ENCODE assay signal across 16 cellular contexts in the genomic region with DNA sequence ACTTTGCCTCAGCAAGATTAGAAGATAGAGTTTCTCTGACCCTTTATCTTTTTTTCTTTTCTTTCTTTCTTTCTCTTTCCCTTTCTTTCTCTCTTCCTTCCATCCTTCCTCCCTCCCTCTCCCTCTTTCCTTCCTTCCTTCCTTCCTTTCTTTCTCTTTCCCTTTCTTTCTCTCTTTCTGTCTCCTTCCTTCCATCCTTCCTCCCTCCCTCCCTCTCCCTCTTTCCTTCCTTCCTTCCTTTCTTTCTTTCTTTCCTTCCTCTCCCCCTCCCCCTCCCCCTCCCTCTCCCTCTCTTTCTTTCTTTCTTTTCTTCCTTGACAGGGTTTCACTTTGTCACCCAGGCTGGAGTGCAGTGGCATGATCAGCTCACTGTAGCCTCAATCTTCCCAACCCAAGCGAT. TPM values are rescaled to one million over a fixed set of nuclear protein-coding genes. Genes with fewer than 3 reads are reported as not detected.
DNase-seq lines count a peak whose midpoint lies in the region; ATAC-seq and TF ChIP-seq lines count a peak whose summit lies in the region.
"Had no signal": no experiment of that assay in that cellular context is flagged by ENCODE, and none has a peak within 500 bp of the region (broad histone marks: within the 10 kb centered on the region; RNA-seq: fewer than 3 reads in every experiment).

No MANE protein-coding gene starts in this region.

- H3K4me1 Mint-ChIP-seq in endothelial cell (ENCODE audit: unreplicated experiment) = peaks cover 4% of the 10 kb centered on the region
- H3K4me1 Mint-ChIP-seq in naive B cell = peaks cover 23 to 37% (median 31%) of the 10 kb centered on the region in 3 donors
- peaks cover 2% of the 10 kb centered on the region for H3K4me1 Mint-ChIP-seq in T-helper 17 cell

- H3K36me3 Mint-ChIP-seq in endothelial cell (ENCODE audit: low read depth, unreplicated experiment) = no peaks in the 10 kb centered on the region
- no peaks in the 10 kb centered on the region for H3K36me3 Mint-ChIP-seq in naive B cell
- H3K36me3 Mint-ChIP-seq in T-helper 17 cell (ENCODE audit: low read depth) = no peaks in the 10 kb centered on the region
- H3K36me3 Mint-ChIP-seq: CD8-positive, alpha-beta T cell had no signal

- CTCF ChIA-PET in HEK293 (lab: Yijun Ruan, JAX) = no interaction called here

- H3K4me1 ChIP-seq in HEK293 (ENCODE audit: control insufficient read depth, insufficient read depth, low read length) = no peaks in the 10 kb centered on the region

- no peak overlapping the region for H3K4me3 Mint-ChIP-seq in endothelial cell (ENCODE audit: unreplicated experiment)
- no peak overlapping the region for H3K4me3 Mint-ChIP-seq in naive B cell
- no peak overlapping the region for H3K4me3 Mint-ChIP-seq in T-helper 17 cell
- H3K4me3 Mint-ChIP-seq: CD4-positive, alpha-beta T cell; CD8-positive, alpha-beta T cell had no signal

- H3K9me3 Mint-ChIP-seq in endothelial cell (ENCODE audit: unreplicated experiment) = no peaks in the 10 kb centered on the region
- no peaks in the 10 kb centered on the region for H3K9me3 Mint-ChIP-seq in naive B cell
- H3K9me3 Mint-ChIP-seq: CD4-positive, alpha-beta T cell; CD8-positive, alpha-beta T cell had no signal

- TF ChIP-seq CTCF in HEK293 (tag by site-specific recombination; IDR thresholded peaks at IDR 0.05) (no peak), endothelial cell (IDR thresholded peaks at IDR 0.05; ENCODE audit: unreplicated experiment) (no peak)

- ATAC-seq in naive B cell (ENCODE audit: low read depth in 2 of 2) = no peak
- no peak for ATAC-seq in HG03354 (IDR thresholded peaks at IDR 0.05; ENCODE audit: poor library complexity, severe bottlenecking, unreplicated experiment)
- no peak for ATAC-seq in T-helper 17 cell
- ATAC-seq: CD8-positive, alpha-beta T cell had no signal

- peaks cover 2% of the 10 kb centered on the region for H3K27me3 Mint-ChIP-seq in endothelial cell (ENCODE audit: unreplicated experiment)
- H3K27me3 Mint-ChIP-seq in naive B cell = no peaks in the 10 kb centered on the region
- peaks cover 39% of the 10 kb centered on the region for H3K27me3 Mint-ChIP-seq in T-helper 17 cell

- H3K9me3 ChIP-seq in HEK293 (ENCODE audit: control insufficient read depth, insufficient read depth, low read depth, low read length) = no peaks in the 10 kb centered on the region
- no peaks in the 10 kb centered on the region for H3K9me3 ChIP-seq in T-helper 17 cell (ENCODE audit: control insufficient read depth, low read length, poor library complexity, severe bottlenecking)
- H3K9me3 ChIP-seq: Caco-2 had no signal

- DNase-seq in endothelial cell (ENCODE audit: low spot score) (no peak), naive B cell (no peak), T-helper 2 cell (no peak), T-helper 17 cell (no peak)
- DNase-seq: 8988T; ACHN; Caco-2; Calu3; CD4-positive, alpha-beta T cell; CD8-positive, alpha-beta T cell; DMS79 treated with DMSO at 0.1 percent for 48 hours; GF-D8 had no signal

- H3K4me3 ChIP-seq in HEK293 (ENCODE audit: low read depth, low read length) = no peak overlapping the region
- H3K4me3 ChIP-seq: BLaER1 treated with 17β-estradiol and CSF1 and Interleukin-3, amounts not matched to agents 10 nM and 100 nM had no signal

- peak overlapping the region; percentile 70 for H3K27ac Mint-ChIP-seq in endothelial cell (ENCODE audit: unreplicated experiment)
- H3K27ac Mint-ChIP-seq in naive B cell = peak overlapping the region in 5 of 6 donors; percentile 47 to 91 (median 66)
- no peak overlapping the region for H3K27ac Mint-ChIP-seq in T-helper 17 cell
- H3K27ac Mint-ChIP-seq: CD4-positive, alpha-beta T cell; CD8-positive, alpha-beta T cell had no signal

- no peaks in the 10 kb centered on the region for H3K36me3 ChIP-seq in HEK293 (ENCODE audit: control insufficient read depth in 2 of 2, insufficient read depth in 1 of 2, low read length in 2 of 2)

- POLR2A ChIA-PET in HEK293 (lab: Yijun Ruan, JAX) = no interaction called here

- no peak overlapping the region for H3K27ac ChIP-seq in HEK293 (ENCODE audit: extremely low read depth, low read depth, low read length)
- H3K27ac ChIP-seq: BLaER1 treated with 17β-estradiol and CSF1 and Interleukin-3, amounts not matched to agents 10 nM and 100 nM; C4-2B had no signal

TF ChIP-seq in HEK293, 187 proteins besides CTCF, POLR2A, EP300 and RAD21:
- TF ChIP-seq ZNF211 (tag by site-specific recombination; IDR thresholded peaks at IDR 0.05; ENCODE audit: low read depth) (no peak), ZNF366 (tag by site-specific recombination; conservative IDR thresholded peaks at IDR 0.05) (peak; percentile 90)

RNA-seq across cellular contexts. Expression of a gene that starts 40.2 kb away (rescaled TPM):
- total RNA-seq in endothelial cell (ENCODE audit: unreplicated experiment) = 36.6 TPM
- 10 to 100 TPM; 26.7 to 68.2 (median 47.2) TPM for polyA plus RNA-seq in naive B cell (ENCODE audit: low read depth in 6 of 6)
- total RNA-seq in T-helper 17 cell = 10 to 100 TPM; 50.5 to 63.0 TPM
